ENCODE assay signal across 21 cellular contexts in the genomic region with DNA sequence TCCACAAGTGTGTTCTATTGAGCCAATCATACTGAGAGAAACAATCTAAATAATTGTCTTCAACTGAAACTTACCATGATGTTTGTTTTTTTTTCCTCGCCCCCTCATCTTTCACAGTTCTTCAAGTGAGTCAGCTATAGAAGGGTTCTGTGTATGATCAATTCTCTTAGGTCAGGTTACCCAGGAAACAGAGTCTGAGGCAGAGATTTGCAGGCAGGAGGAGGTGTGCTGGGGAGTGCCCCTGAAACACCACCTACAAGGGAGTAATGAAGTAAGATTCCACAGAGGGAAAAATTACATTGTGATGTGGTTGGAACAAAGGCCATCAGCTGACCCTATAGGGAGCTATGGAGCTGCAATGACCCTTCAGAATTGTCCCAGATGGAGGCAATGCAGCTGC.
A peak's percentile ranks its signal among the peaks of the same experiment; 100 is the strongest.
DNase-seq lines count a peak whose midpoint lies in the region; ATAC-seq and TF ChIP-seq lines count a peak whose summit lies in the region.
"Had no signal": no experiment of that assay in that cellular context is flagged by ENCODE, and none has a peak within 500 bp of the region (broad histone marks: within the 10 kb centered on the region; RNA-seq: fewer than 3 reads in every experiment).

No MANE protein-coding gene starts in this region.

- no peak overlapping the region for H3K27ac Mint-ChIP-seq in endodermal cell
- H3K27ac Mint-ChIP-seq in osteocyte (ENCODE audit: unreplicated experiment) = no peak overlapping the region
- no peak overlapping the region for H3K27ac Mint-ChIP-seq in effector memory CD8-positive, alpha-beta T cell

- H3K4me1 ChIP-seq in endodermal cell (ENCODE audit: control insufficient read depth, insufficient read depth, low read length) (peaks cover 4% of the 10 kb centered on the region), neuron (ENCODE audit: insufficient read depth, low read length) (peaks cover 24% of the 10 kb centered on the region)
- H3K4me1 ChIP-seq: BE2C had no signal

- DNase-seq in Ammon's horn (ENCODE audit: low spot score) = peak; percentile 13
- peak; percentile 72 for DNase-seq in NCI-H69 (lab: John Stamatoyannopoulos, UW)
- no peak for DNase-seq in endodermal cell
- DNase-seq in activated naive CD4-positive, alpha-beta T cell (lab: John Stamatoyannopoulos, UW) = no peak
- no peak for DNase-seq in osteocyte (ENCODE audit: extremely low spot score, unreplicated experiment)
- DNase-seq in effector memory CD8-positive, alpha-beta T cell = no peak
- DNase-seq: BE2C, DMS79, HCEC 1CT, MM.1S, NCI-H1048, NCI-H1417 treated with DMSO at 0.1 percent for 48 hours, NCI-H187, NCI-H82, SIG-M5, SK-N-SH had no signal

- no peaks in the 10 kb centered on the region for H3K27me3 Mint-ChIP-seq in endodermal cell (ENCODE audit: insufficient read depth)
- no peaks in the 10 kb centered on the region for H3K27me3 Mint-ChIP-seq in osteocyte (ENCODE audit: unreplicated experiment)
- H3K27me3 Mint-ChIP-seq in effector memory CD8-positive, alpha-beta T cell = no peaks in the 10 kb centered on the region

- no peaks in the 10 kb centered on the region for H3K36me3 ChIP-seq in endodermal cell (ENCODE audit: control insufficient read depth, insufficient read depth, low read length)
- no peaks in the 10 kb centered on the region for H3K36me3 ChIP-seq in neuron (ENCODE audit: insufficient read depth, low read length)
- H3K36me3 ChIP-seq: BE2C had no signal

- WGBS in endodermal cell (ENCODE audit: insufficient coverage in 1 of 2, insufficient read length in 1 of 2), 2 experiments = 67% methylated on average over 1 of the region's 1 CpG; no CpG with 5 or more reads in 1 of the 2 experiments

- no peak overlapping the region for H3K4me3 ChIP-seq in endodermal cell (ENCODE audit: low read length)
- no peak overlapping the region for H3K4me3 ChIP-seq in neuron (ENCODE audit: low read length)
- H3K4me3 ChIP-seq: K562 had no signal

- peak overlapping the region; percentile 71 for H3K27ac ChIP-seq in endodermal cell (ENCODE audit: low read depth, low read length)
- H3K27ac ChIP-seq: HL-60 had no signal

- H3K9me3 ChIP-seq in endodermal cell (ENCODE audit: control insufficient read depth, low read length) (no peaks in the 10 kb centered on the region), neuron (ENCODE audit: low read length) (no peaks in the 10 kb centered on the region)
- H3K9me3 ChIP-seq: BE2C, SK-N-SH had no signal

- H2AFZ ChIP-seq in neuron (ENCODE audit: low read depth, low read length) = peak overlapping the region; percentile 7

- no peaks in the 10 kb centered on the region for H3K36me3 Mint-ChIP-seq in endodermal cell (ENCODE audit: low read depth)
- no peaks in the 10 kb centered on the region for H3K36me3 Mint-ChIP-seq in osteocyte (ENCODE audit: unreplicated experiment)
- no peaks in the 10 kb centered on the region for H3K36me3 Mint-ChIP-seq in effector memory CD8-positive, alpha-beta T cell (ENCODE audit: insufficient read depth)

- H3K9ac ChIP-seq in endodermal cell (ENCODE audit: extremely low read depth, low read length, poor library complexity, severe bottlenecking) = no peak overlapping the region
- H3K9ac ChIP-seq: SK-N-SH had no signal

- H3K27me3 ChIP-seq in endodermal cell (ENCODE audit: control insufficient read depth, insufficient read depth, low read length, poor library complexity, severe bottlenecking) = no peaks in the 10 kb centered on the region
- H3K27me3 ChIP-seq in neuron (ENCODE audit: insufficient read depth, low read length) = no peaks in the 10 kb centered on the region
- H3K27me3 ChIP-seq: BE2C had no signal

- H3K4me1 Mint-ChIP-seq in endodermal cell = no peaks in the 10 kb centered on the region
- no peaks in the 10 kb centered on the region for H3K4me1 Mint-ChIP-seq in osteocyte (ENCODE audit: unreplicated experiment)
- no peaks in the 10 kb centered on the region for H3K4me1 Mint-ChIP-seq in effector memory CD8-positive, alpha-beta T cell (ENCODE audit: low read depth in 2 of 2)

- H3K9me3 Mint-ChIP-seq in endodermal cell = no peaks in the 10 kb centered on the region
- H3K9me3 Mint-ChIP-seq in osteocyte (ENCODE audit: unreplicated experiment) = peaks cover 4% of the 10 kb centered on the region
- peaks cover 12 to 33% of the 10 kb centered on the region in 2 donors for H3K9me3 Mint-ChIP-seq in effector memory CD8-positive, alpha-beta T cell

- H3K4me3 Mint-ChIP-seq in endodermal cell (no peak overlapping the region), osteocyte (ENCODE audit: unreplicated experiment) (no peak overlapping the region)
- no peak overlapping the region for H3K4me3 Mint-ChIP-seq in effector memory CD8-positive, alpha-beta T cell

- no peak for ATAC-seq in effector memory CD8-positive, alpha-beta T cell (replicated peaks)
- ATAC-seq: HepG2, K562, Panc1 had no signal

- no peak for TF ChIP-seq CTCF in endodermal cell (conservative IDR thresholded peaks at IDR 0.05)
- TF ChIP-seq CTCF in osteocyte (IDR thresholded peaks at IDR 0.05) = no peak

Comparison
In these comparisons a context has a peak if more than half of its experiments do, and no peak if none do; other contexts are left out.
1. DNase-seq: peak in Ammon's horn (single experiment) and NCI-H69 (single experiment); none in endodermal cell (single experiment), activated naive CD4-positive, alpha-beta T cell (0 of 4), osteocyte (single experiment) and effector memory CD8-positive, alpha-beta T cell (0 of 3).